27 cellular contexts compared by ENCODE assay signal in genomic region chr4:10153161-10153560, GRCh38.
"Had no signal": no experiment of that assay in that cellular context is flagged by ENCODE, and none has a peak within 500 bp of the region (broad histone marks: within the 10 kb centered on the region; RNA-seq: fewer than 3 reads in every experiment).

No MANE protein-coding gene starts in this region.

- H3K4me3 Mint-ChIP-seq: activated CD8-positive, alpha-beta memory T cell treated with anti-CD3 and anti-CD28 coated beads, Interleukin-2, amount 10 ng/mL, durations not matched to agents 7 days and 5 days; activated naive CD4-positive, alpha-beta T cell treated with anti-CD3 and anti-CD28 coated beads, Interleukin-2, amount 50 U/mL, for 24 hours; activated T-cell treated with anti-CD3 and anti-CD28 coated beads, Interleukin-2, amount 50 U/mL, for 24 hours; activated T-helper 1 cell treated with anti-CD3 and anti-CD28 coated beads, Interleukin-12 subunit alpha, Interleukin-12 subunit beta, Interleukin-2, Interleukin-4 antibody, amounts not matched to agents 30 ng/mL and 10 ng/mL and 1 ng/mL, durations not matched to agents 14 hours and 24 hours and 36 hours; T-helper 1 cell treated with Interleukin-12 subunit alpha and Interleukin-12 subunit beta and Interleukin-4 antibody, amounts not matched to agents 30 μg/mL and 1 μg/mL, for 36 hours had no signal

- H3K4me3 ChIP-seq: breast epithelium, MG63 had no signal

- H3K4me1 ChIP-seq: breast epithelium had no signal

- H3K36me3 Mint-ChIP-seq: activated CD8-positive, alpha-beta memory T cell treated with anti-CD3 and anti-CD28 coated beads, Interleukin-2, amount 10 ng/mL, durations not matched to agents 7 days and 5 days; activated naive CD4-positive, alpha-beta T cell treated with anti-CD3 and anti-CD28 coated beads, Interleukin-2, amount 50 U/mL, for 24 hours had no signal

- DNase-seq: activated CD4-positive, alpha-beta T cell treated with anti-CD3 and anti-CD28 coated beads for 48 hours; activated CD4-positive, alpha-beta T cell treated with anti-CD3 and anti-CD28 coated beads, Interleukin-2, amount 50 U/mL, for 48 hours; activated CD8-positive, alpha-beta memory T cell treated with anti-CD3 and anti-CD28 coated beads, Interleukin-2, amount 10 ng/mL, durations not matched to agents 7 days and 5 days; activated effector memory CD4-positive, alpha-beta T cell treated with Interleukin-2 at 50 U/mL for 16 hours; activated naive CD4-positive, alpha-beta T cell; activated T-cell treated with anti-CD3 and anti-CD28 coated beads, Interleukin-2, amount 50 U/mL, for 24 hours; aorta; caudate nucleus; MG63; NCI-H1105; NCI-H1436; NCI-H1694 treated with DMSO at 0.1 percent for 48 hours; NCI-H2029 treated with DMSO at 0.1 percent for 48 hours; NCI-H345; NCI-H510A; NCI-H526 treated with DMSO at 0.1 percent for 48 hours; NCI-H82; NK-92 treated with Interleukin-12 subunit alpha and Interleukin-12 subunit beta, amount 100 ng/mL, for 24 hours; OCI-M1; Right ventricle myocardium superior had no signal

- H3K27me3 ChIP-seq: breast epithelium, MG63 had no signal

- H3K9me3 Mint-ChIP-seq: activated naive CD4-positive, alpha-beta T cell treated with anti-CD3 and anti-CD28 coated beads, Interleukin-2, amount 50 U/mL, for 24 hours; activated T-cell treated with anti-CD3 and anti-CD28 coated beads, Interleukin-2, amount 50 U/mL, for 24 hours; activated T-helper 1 cell treated with anti-CD3 and anti-CD28 coated beads, Interleukin-12 subunit alpha, Interleukin-12 subunit beta, Interleukin-2, Interleukin-4 antibody, amounts not matched to agents 30 ng/mL and 10 ng/mL and 1 ng/mL, durations not matched to agents 14 hours and 24 hours and 36 hours; T-helper 1 cell treated with Interleukin-12 subunit alpha and Interleukin-12 subunit beta and Interleukin-4 antibody, amounts not matched to agents 30 μg/mL and 1 μg/mL, for 36 hours had no signal

- H3K27ac Mint-ChIP-seq: activated CD8-positive, alpha-beta memory T cell treated with anti-CD3 and anti-CD28 coated beads, Interleukin-2, amount 10 ng/mL, durations not matched to agents 7 days and 5 days; activated naive CD4-positive, alpha-beta T cell treated with anti-CD3 and anti-CD28 coated beads, Interleukin-2, amount 50 U/mL, for 24 hours; activated T-cell treated with anti-CD3 and anti-CD28 coated beads, Interleukin-2, amount 50 U/mL, for 24 hours; activated T-helper 1 cell treated with anti-CD3 and anti-CD28 coated beads, Interleukin-12 subunit alpha, Interleukin-12 subunit beta, Interleukin-2, Interleukin-4 antibody, amounts not matched to agents 30 ng/mL and 10 ng/mL and 1 ng/mL, durations not matched to agents 14 hours and 24 hours and 36 hours; T-helper 1 cell treated with Interleukin-12 subunit alpha and Interleukin-12 subunit beta and Interleukin-4 antibody, amounts not matched to agents 30 μg/mL and 1 μg/mL, for 36 hours had no signal

- H3K27ac ChIP-seq: breast epithelium, RWPE1 had no signal

- H3K27me3 Mint-ChIP-seq: activated naive CD4-positive, alpha-beta T cell treated with anti-CD3 and anti-CD28 coated beads, Interleukin-2, amount 50 U/mL, for 24 hours; activated T-cell treated with anti-CD3 and anti-CD28 coated beads, Interleukin-2, amount 50 U/mL, for 24 hours had no signal

- H3K36me3 ChIP-seq: breast epithelium, MG63 had no signal

- H3K9me3 ChIP-seq: breast epithelium, MG63 had no signal

- ATAC-seq: activated CD4-positive, CD25-positive, alpha-beta regulatory T cell treated with anti-CD3 and anti-CD28 coated beads, Interleukin-2, amount 50 U/mL, for 24 hours; activated CD8-positive, alpha-beta memory T cell treated with anti-CD3 and anti-CD28 coated beads, Interleukin-2, amount 10 ng/mL, durations not matched to agents 7 days and 5 days; Panc1 had no signal
